ENCODE assay signal across 19 cellular contexts in genomic region chr1:173395762-173396161, GRCh38.
"Had no signal": no experiment of that assay in that cellular context is flagged by ENCODE, and none has a peak within 500 bp of the region (broad histone marks: within the 10 kb centered on the region; RNA-seq: fewer than 3 reads in every experiment).

No MANE protein-coding gene starts in this region.

- H3K9me3 ChIP-seq: esophagus squamous epithelium, mucosa of descending colon, ovary, right atrium auricular region, sigmoid colon, stomach, thoracic aorta, transverse colon had no signal

- H3K79me2 ChIP-seq: hepatocyte had no signal

- H3K27ac ChIP-seq: epithelial cell of prostate, esophagus squamous epithelium, hepatocyte, ovary, right atrium auricular region, sigmoid colon, skin epidermis, stomach, thoracic aorta, transverse colon had no signal

- ATAC-seq: mucosa of descending colon; naive thymus-derived CD8-positive, alpha-beta T cell had no signal

- H3K4me2 ChIP-seq: hepatocyte had no signal

- H3K4me3 ChIP-seq: esophagus squamous epithelium, hepatocyte, mucosa of descending colon, ovary, right atrium auricular region, sigmoid colon, skin epidermis, stomach, thoracic aorta, transverse colon had no signal

- FAIRE-seq: endometrium had no signal

- H2AFZ ChIP-seq: hepatocyte had no signal

- H3K4me1 ChIP-seq: esophagus squamous epithelium, stomach had no signal

- H3K36me3 ChIP-seq: esophagus squamous epithelium, ovary, right atrium auricular region, sigmoid colon, stomach, thoracic aorta, transverse colon had no signal

- DNase-seq: effector memory CD4-positive, alpha-beta T cell; esophagus squamous epithelium; foreskin melanocyte; head of caudate nucleus; kidney glomerular epithelial cell; mucosa of descending colon; naive thymus-derived CD8-positive, alpha-beta T cell; ovary; sigmoid colon; stimulated activated naive CD4-positive, alpha-beta T cell; stomach; substantia nigra; transverse colon had no signal

- H3K27me3 ChIP-seq: esophagus squamous epithelium, hepatocyte, ovary, right atrium auricular region, sigmoid colon, stomach, transverse colon had no signal
